In genomic region chr4:153758136-153758535, GRCh38 we compare ENCODE assay signal across 22 cellular contexts. TPM values are rescaled to one million over a fixed set of nuclear protein-coding genes. Genes with fewer than 3 reads are reported as not detected.
DNase-seq lines count a peak whose midpoint lies in the region; ATAC-seq lines count a peak whose summit lies in the region.
"Had no signal": no experiment of that assay in that cellular context is flagged by ENCODE, and none has a peak within 500 bp of the region (broad histone marks: within the 10 kb centered on the region; RNA-seq: fewer than 3 reads in every experiment).

No MANE protein-coding gene starts in this region.

- no CpG with 5 or more reads among the region's 2 CpGs for WGBS in mesendoderm (ENCODE audit: extremely low coverage, insufficient coverage, low lambda C conversion rate)
- 96 to 100% methylated on average over 2 of the region's 2 CpGs for WGBS in GM23248 (ENCODE audit: low coverage in 1 of 2, low lambda C conversion rate in 2 of 2, missing lambda C conversion rate in 2 of 2), 2 experiments

- H3K4ac ChIP-seq in mesendoderm (ENCODE audit: low read depth, low read length), result no peak overlapping the region

- no peak overlapping the region for H3K23ac ChIP-seq in mesendoderm (ENCODE audit: low read length)

- H3K27me3 ChIP-seq in BLaER1 (peaks cover 46% of the 10 kb centered on the region), mesendoderm (ENCODE audit: insufficient read depth, low read length, poor library complexity) (no peaks in the 10 kb centered on the region), GM23248 (replicated peaks; ENCODE audit: insufficient read depth) (peaks cover 24% of the 10 kb centered on the region)

- no peak overlapping the region for H2AFZ ChIP-seq in GM23248

- H3K4me2 ChIP-seq in BLaER1 (peak overlapping the region; percentile 76), mesendoderm (ENCODE audit: low read length) (peak overlapping the region; percentile 5), GM23248 (ENCODE audit: unreplicated experiment) (no peak overlapping the region)

- in situ Hi-C loops in G401 (cut with HindIII; ENCODE audit: low sequenced_read_pairs) (no loop called here), GM23248 (cut with MboI) (loop anchor here (25.0 kb wide), 1 partner anchor 421 kb away; the partner anchor contains the start of gene MND1)

- no peak overlapping the region for H4K5ac ChIP-seq in mesendoderm (ENCODE audit: low read length)

- H3K4me1 ChIP-seq in BLaER1 (peaks cover 18% of the 10 kb centered on the region), mesendoderm (ENCODE audit: control insufficient read depth, low read depth, low read length) (peaks cover 16% of the 10 kb centered on the region), GM23248 (ENCODE audit: insufficient read depth) (no peaks in the 10 kb centered on the region)

- no peak overlapping the region for H2BK15ac ChIP-seq in mesendoderm (replicated peaks; ENCODE audit: low read depth)

- H2BK120ac ChIP-seq in mesendoderm (ENCODE audit: low read depth, low read length), result no peak overlapping the region

- ATAC-seq in HG03521 (IDR thresholded peaks at IDR 0.05; ENCODE audit: unreplicated experiment), result no peak
- ATAC-seq: activated CD4-positive, alpha-beta T cell treated with anti-CD3 and anti-CD28 coated beads for 36 hours had no signal

- peak overlapping the region; percentile 22 for H3K56ac ChIP-seq in mesendoderm (ENCODE audit: low read length)

- H3K36me3 ChIP-seq in BLaER1 (no peaks in the 10 kb centered on the region), mesendoderm (ENCODE audit: control insufficient read depth, insufficient read depth, low read length) (no peaks in the 10 kb centered on the region), GM23248 (ENCODE audit: low read depth) (no peaks in the 10 kb centered on the region)
- H3K36me3 ChIP-seq: suprapubic skin had no signal

- H2BK5ac ChIP-seq in mesendoderm (ENCODE audit: low read length), result no peak overlapping the region

- DNase-seq in G401 (ENCODE audit: low spot score), result peak; percentile 39
- DNase-seq in cerebellar cortex (ENCODE audit: low spot score), result peak; percentile 29
- DNase-seq in mesendoderm, result peak; percentile 78
- no peak for DNase-seq in NCI-H524 (lab: John Stamatoyannopoulos, UW)
- no peak for DNase-seq in NCI-H1694 treated with DMSO at 0.1 percent for 48 hours (lab: John Stamatoyannopoulos, UW)
- DNase-seq in GM23248, result no peak
- DNase-seq: activated CD4-positive, alpha-beta T cell treated with anti-CD3 and anti-CD28 coated beads for 36 hours; activated gamma-delta T cell treated with Interleukin-2 at 50 U/mL for 16 hours; central memory CD4-positive, alpha-beta T cell; NCI-H187; NCI-H2171 treated with DMSO at 0.1 percent for 48 hours; NCI-H526 treated with DMSO at 0.1 percent for 48 hours; T-helper 2 cell had no signal

- no peak overlapping the region for H2AK5ac ChIP-seq in mesendoderm (ENCODE audit: low read length)

- H3F3A ChIP-seq in GM23248 (ENCODE audit: insufficient read depth), result no peaks in the 10 kb centered on the region

- H4K20me1 ChIP-seq in BLaER1 (no peaks in the 10 kb centered on the region), GM23248 (ENCODE audit: insufficient read depth) (no peaks in the 10 kb centered on the region)

- H3K18ac ChIP-seq in mesendoderm (ENCODE audit: low read length), result no peak overlapping the region

- H3K4me3 ChIP-seq in BLaER1 (no peak overlapping the region), mesendoderm (ENCODE audit: low read length) (no peak overlapping the region), GM23248 (no peak overlapping the region)
- H3K4me3 ChIP-seq: suprapubic skin had no signal

- H3K79me2 ChIP-seq in mesendoderm (ENCODE audit: control insufficient read depth, insufficient read depth, low read length) (no peaks in the 10 kb centered on the region), GM23248 (ENCODE audit: insufficient read depth) (no peaks in the 10 kb centered on the region)

- peaks cover 22% of the 10 kb centered on the region for H3K9me3 ChIP-seq in BLaER1
- H3K9me3 ChIP-seq in GM23248 (ENCODE audit: low read depth), result no peaks in the 10 kb centered on the region
- H3K9me3 ChIP-seq: suprapubic skin had no signal

- H4K8ac ChIP-seq in mesendoderm (ENCODE audit: low read depth, low read length), result no peak overlapping the region

- H3K9me2 ChIP-seq in GM23248 (ENCODE audit: insufficient read depth), result no peaks in the 10 kb centered on the region

- no peak overlapping the region for H3K9ac ChIP-seq in BLaER1
- H3K9ac ChIP-seq in mesendoderm (ENCODE audit: low read length), result no peak overlapping the region
- H3K9ac ChIP-seq in GM23248, result no peak overlapping the region

- H3K79me1 ChIP-seq in mesendoderm (ENCODE audit: low read length), result peaks cover 2% of the 10 kb centered on the region

- H3K27ac ChIP-seq in BLaER1, result no peak overlapping the region
- no peak overlapping the region for H3K27ac ChIP-seq in mesendoderm (ENCODE audit: low read depth, low read length)
- H3K27ac ChIP-seq in GM23248, result no peak overlapping the region
- H3K27ac ChIP-seq: SK-N-MC, suprapubic skin had no signal

RNA-seq across cellular contexts. Expression of gene RNF175, which starts 1.7 kb away (rescaled TPM):
- total RNA-seq in G401 (2014; rRNA removed; shearing (Covaris generic)), result not detected in 2 replicates
- 3.4 TPM for polyA plus RNA-seq in mesendoderm (2013, experiment 1 of 2)
- polyA plus RNA-seq in mesendoderm (2013, experiment 2 of 2), result 3.4 TPM
- not detected in 2 replicates for total RNA-seq in GM23248 (2014; rRNA removed; shearing (Covaris generic))
- polyA plus RNA-seq in GM23248 (2016; fragmentation: Nextera tagmentation; extraction: Ambion mirVana), result not detected in 2 replicates
- total RNA-seq: dermis microvascular lymphatic vessel endothelial cell, endothelial cell of umbilical vein, myocyte, suprapubic skin had no signal
- polyA plus RNA-seq: endothelial cell of umbilical vein had no signal

RNA-seq across cellular contexts. Expression of gene SFRP2, which starts 30.7 kb away (rescaled TPM):
- not detected in 2 replicates for total RNA-seq in G401 (2014; rRNA removed; shearing (Covaris generic))
- polyA plus RNA-seq in mesendoderm (2013, experiment 1 of 2), result 287 TPM
- polyA plus RNA-seq in mesendoderm (2013, experiment 2 of 2), result 303 TPM
- total RNA-seq in GM23248 (2014; rRNA removed; shearing (Covaris generic)), result 0.63 and 0.65 TPM in 2 replicates
- 1.6 and 2.4 TPM in 2 replicates for polyA plus RNA-seq in GM23248 (2016; fragmentation: Nextera tagmentation; extraction: Ambion mirVana)
- total RNA-seq: activated CD4-positive, alpha-beta T cell treated with anti-CD3 and anti-CD28 coated beads for 36 hours; dermis microvascular lymphatic vessel endothelial cell; endothelial cell of umbilical vein; mammary epithelial cell; myocyte; osteoblast had no signal

Comparison
In these comparisons a context has a peak if more than half of its experiments do, and no peak if none do; other contexts are left out.
1. DNase-seq: peak in G401 (single experiment), cerebellar cortex (single experiment) and mesendoderm (single experiment); none in NCI-H524 (0 of 2), NCI-H1694 treated with DMSO at 0.1 percent for 48 hours (single experiment) and GM23248 (single experiment).